In genomic region chr11:61343792-61344745, GRCh38 we compare ENCODE assay signal across 21 cellular contexts. TPM values are rescaled to one million over a fixed set of nuclear protein-coding genes. Genes with fewer than 3 reads are reported as not detected.
DNase-seq lines count a peak whose midpoint lies in the region; ATAC-seq and TF ChIP-seq lines count a peak whose summit lies in the region.
"Had no signal": no experiment of that assay in that cellular context is flagged by ENCODE, and none has a peak within 500 bp of the region (broad histone marks: within the 10 kb centered on the region; RNA-seq: fewer than 3 reads in every experiment).

No MANE protein-coding gene starts in this region.

- H3K36me3 ChIP-seq in testis (ENCODE audit: low read depth, missing control alignments): no peaks in the 10 kb centered on the region

- no peak for ATAC-seq in stimulated activated naive B cell treated with anti-CD40 and anti-IgM and Interleukin-4, amounts not matched to agents 10 μg/mL and 1 μg/mL and 100 μg/mL, for 72 hours (replicated peaks)

- no peaks in the 10 kb centered on the region for H3K36me3 Mint-ChIP-seq in activated CD4-positive, alpha-beta T cell treated with anti-CD3 and anti-CD28 coated beads, Interleukin-2, amount 10 ng/mL, durations not matched to agents 7 days and 5 days (ENCODE audit: low read depth)
- peaks cover 20% of the 10 kb centered on the region for H3K36me3 Mint-ChIP-seq in activated CD4-positive, alpha-beta T cell treated with anti-CD3 and anti-CD28 coated beads, Interleukin-2, amount 10 ng/mL, durations not matched to agents 24 days and 14 days (ENCODE audit: low read depth)
- H3K36me3 Mint-ChIP-seq in brain (peaks cover 5% of the 10 kb centered on the region), nephron progenitor cell (ENCODE audit: low read depth) (peaks cover 18% of the 10 kb centered on the region)
- peaks cover 38 to 58% of the 10 kb centered on the region in 2 donors for H3K36me3 Mint-ChIP-seq in stimulated activated naive B cell treated with anti-CD40 and anti-IgM and Interleukin-4, amounts not matched to agents 10 μg/mL and 1 μg/mL and 100 μg/mL, for 72 hours

- DNase-seq in activated CD4-positive, alpha-beta T cell treated with anti-CD3 and anti-CD28 coated beads, Interleukin-2, amount 10 ng/mL, durations not matched to agents 7 days and 5 days: no peak
- DNase-seq in activated CD4-positive, alpha-beta T cell treated with anti-CD3 and anti-CD28 coated beads, Interleukin-2, amount 10 ng/mL, durations not matched to agents 24 days and 14 days: no peak
- DNase-seq in nephron progenitor cell (no peak), HuH-7 (ENCODE audit: low spot score) (no peak), testis (no peak)
- DNase-seq in stimulated activated naive B cell treated with anti-CD40 and anti-IgM and Interleukin-4, amounts not matched to agents 10 μg/mL and 1 μg/mL and 100 μg/mL, for 72 hours: no peak
- no peak for DNase-seq in activated CD4-positive, CD25-positive, alpha-beta regulatory T cell (lab: John Stamatoyannopoulos, UW)
- DNase-seq: CD8-positive, alpha-beta memory T cell; DMS79 treated with DMSO at 0.1 percent for 48 hours; GM23248; HCEC 1CT; NCI-H1436 treated with DMSO at 0.1 percent for 48 hours; NCI-H2081; NCI-H774; PC-9 had no signal

- peaks cover 22% of the 10 kb centered on the region for H3K4me1 ChIP-seq in testis

- peak overlapping the region; percentile 55 for H3K27ac Mint-ChIP-seq in activated CD4-positive, alpha-beta T cell treated with anti-CD3 and anti-CD28 coated beads, Interleukin-2, amount 10 ng/mL, durations not matched to agents 7 days and 5 days
- no peak overlapping the region for H3K27ac Mint-ChIP-seq in activated CD4-positive, alpha-beta T cell treated with anti-CD3 and anti-CD28 coated beads, Interleukin-2, amount 10 ng/mL, durations not matched to agents 24 days and 14 days
- H3K27ac Mint-ChIP-seq in brain (peak overlapping the region in 4 of 5 experiments; percentile 31 to 94 (median 90)), nephron progenitor cell (peak overlapping the region; percentile 83)
- peak overlapping the region; percentile 65 for H3K27ac Mint-ChIP-seq in stimulated activated naive B cell treated with anti-CD40 and anti-IgM and Interleukin-4, amounts not matched to agents 10 μg/mL and 1 μg/mL and 100 μg/mL, for 72 hours

- H3K27me3 ChIP-seq in testis: no peaks in the 10 kb centered on the region
- H3K27me3 ChIP-seq: BLaER1 treated with 17β-estradiol and CSF1 and Interleukin-3, amounts not matched to agents 10 nM and 100 nM had no signal

- peaks cover 2% of the 10 kb centered on the region for H3K4me1 Mint-ChIP-seq in activated CD4-positive, alpha-beta T cell treated with anti-CD3 and anti-CD28 coated beads, Interleukin-2, amount 10 ng/mL, durations not matched to agents 7 days and 5 days
- H3K4me1 Mint-ChIP-seq in activated CD4-positive, alpha-beta T cell treated with anti-CD3 and anti-CD28 coated beads, Interleukin-2, amount 10 ng/mL, durations not matched to agents 24 days and 14 days: no peaks in the 10 kb centered on the region
- H3K4me1 Mint-ChIP-seq in brain (peaks cover 6% of the 10 kb centered on the region), nephron progenitor cell (no peaks in the 10 kb centered on the region)
- H3K4me1 Mint-ChIP-seq in stimulated activated naive B cell treated with anti-CD40 and anti-IgM and Interleukin-4, amounts not matched to agents 10 μg/mL and 1 μg/mL and 100 μg/mL, for 72 hours: peaks cover 28 to 49% of the 10 kb centered on the region in 2 donors
- H3K4me1 Mint-ChIP-seq: CD8-positive, alpha-beta memory T cell had no signal

- H3K4me3 Mint-ChIP-seq in activated CD4-positive, alpha-beta T cell treated with anti-CD3 and anti-CD28 coated beads, Interleukin-2, amount 10 ng/mL, durations not matched to agents 7 days and 5 days: no peak overlapping the region
- H3K4me3 Mint-ChIP-seq in activated CD4-positive, alpha-beta T cell treated with anti-CD3 and anti-CD28 coated beads, Interleukin-2, amount 10 ng/mL, durations not matched to agents 24 days and 14 days: no peak overlapping the region
- no peak overlapping the region for H3K4me3 Mint-ChIP-seq in brain
- no peak overlapping the region for H3K4me3 Mint-ChIP-seq in nephron progenitor cell
- no peak overlapping the region for H3K4me3 Mint-ChIP-seq in stimulated activated naive B cell treated with anti-CD40 and anti-IgM and Interleukin-4, amounts not matched to agents 10 μg/mL and 1 μg/mL and 100 μg/mL, for 72 hours
- H3K4me3 Mint-ChIP-seq: CD8-positive, alpha-beta memory T cell had no signal

- no peak overlapping the region for H3K27ac ChIP-seq in testis
- H3K27ac ChIP-seq: 22Rv1, GM23248, HL-60, KMS-11, PC-9 had no signal

- no peak overlapping the region for H3K4me3 ChIP-seq in testis
- H3K4me3 ChIP-seq: BLaER1 treated with 17β-estradiol and CSF1 and Interleukin-3, amounts not matched to agents 10 nM and 100 nM; GM23248; PC-9 had no signal

- H3K27me3 Mint-ChIP-seq in activated CD4-positive, alpha-beta T cell treated with anti-CD3 and anti-CD28 coated beads, Interleukin-2, amount 10 ng/mL, durations not matched to agents 7 days and 5 days: no peaks in the 10 kb centered on the region
- H3K27me3 Mint-ChIP-seq in activated CD4-positive, alpha-beta T cell treated with anti-CD3 and anti-CD28 coated beads, Interleukin-2, amount 10 ng/mL, durations not matched to agents 24 days and 14 days: no peaks in the 10 kb centered on the region
- H3K27me3 Mint-ChIP-seq in brain (peaks cover 3% of the 10 kb centered on the region), nephron progenitor cell (ENCODE audit: low read depth, poor library complexity) (no peaks in the 10 kb centered on the region)
- no peaks in the 10 kb centered on the region for H3K27me3 Mint-ChIP-seq in stimulated activated naive B cell treated with anti-CD40 and anti-IgM and Interleukin-4, amounts not matched to agents 10 μg/mL and 1 μg/mL and 100 μg/mL, for 72 hours
- H3K27me3 Mint-ChIP-seq: CD8-positive, alpha-beta memory T cell had no signal

- H3K9me3 ChIP-seq in testis: no peaks in the 10 kb centered on the region
- H3K9me3 ChIP-seq: BLaER1 treated with 17β-estradiol and CSF1 and Interleukin-3, amounts not matched to agents 10 nM and 100 nM had no signal

- no peaks in the 10 kb centered on the region for H3K9me3 Mint-ChIP-seq in activated CD4-positive, alpha-beta T cell treated with anti-CD3 and anti-CD28 coated beads, Interleukin-2, amount 10 ng/mL, durations not matched to agents 7 days and 5 days
- no peaks in the 10 kb centered on the region for H3K9me3 Mint-ChIP-seq in activated CD4-positive, alpha-beta T cell treated with anti-CD3 and anti-CD28 coated beads, Interleukin-2, amount 10 ng/mL, durations not matched to agents 24 days and 14 days
- H3K9me3 Mint-ChIP-seq in brain: no peaks in the 10 kb centered on the region
- H3K9me3 Mint-ChIP-seq in nephron progenitor cell: no peaks in the 10 kb centered on the region
- no peaks in the 10 kb centered on the region for H3K9me3 Mint-ChIP-seq in stimulated activated naive B cell treated with anti-CD40 and anti-IgM and Interleukin-4, amounts not matched to agents 10 μg/mL and 1 μg/mL and 100 μg/mL, for 72 hours

- intact Hi-C loops in activated CD4-positive, alpha-beta T cell treated with anti-CD3 and anti-CD28 coated beads, Interleukin-2, amount 10 ng/mL, durations not matched to agents 24 days and 14 days (cut with micrococcal nuclease): no loop called here
- intact Hi-C loops in testis (cut with DNase I; ENCODE audit: low total_unique reads): no loop called here

- TF ChIP-seq CTCF in brain (conservative IDR thresholded peaks at IDR 0.05): no peak
- no peak for TF ChIP-seq CTCF in nephron progenitor cell (IDR thresholded peaks at IDR 0.05)
- no peak for TF ChIP-seq CTCF in testis (IDR thresholded peaks at IDR 0.05)

- WGBS in testis, 2 donors: 88 to 93% methylated on average over 25 to 29 of the region's 29 CpGs

- POLR2A ChIA-PET in activated CD4-positive, alpha-beta T cell treated with anti-CD3 and anti-CD28 coated beads, Interleukin-2, amount 10 ng/mL, durations not matched to agents 7 days and 5 days (lab: Charles Lee): no interaction called here

- CTCF ChIA-PET in activated CD4-positive, alpha-beta T cell treated with anti-CD3 and anti-CD28 coated beads, Interleukin-2, amount 10 ng/mL, durations not matched to agents 7 days and 5 days (lab: Charles Lee): interaction anchor here (0.6 to 2.5 kb wide), 3 partner anchors 8 to 30 kb away, joined by 3 to 12 read pairs (median 3); no protein-coding TSS in a partner anchor

- no peak for TF ChIP-seq POLR2A in testis (IDR thresholded peaks at IDR 0.05)

RNA-seq across cellular contexts. Expression of gene TKFC, which starts 11.0 kb away (rescaled TPM):
- 10 to 100 TPM; 40.0 to 46.9 TPM for total RNA-seq in activated CD4-positive, alpha-beta T cell treated with anti-CD3 and anti-CD28 coated beads, Interleukin-2, amount 10 ng/mL, durations not matched to agents 7 days and 5 days
- total RNA-seq in activated CD4-positive, alpha-beta T cell treated with anti-CD3 and anti-CD28 coated beads, Interleukin-2, amount 10 ng/mL, durations not matched to agents 24 days and 14 days: 81.7 and 84.7 TPM in 2 replicates
- polyA plus RNA-seq in brain (ENCODE audit: insufficient read depth, low read depth, low replicate concordance) (70.0 TPM), testis (ENCODE audit: insufficient read depth, low read depth, low replicate concordance) (159 TPM)
- total RNA-seq in testis: 100 to 1,000 TPM in 1 of 2 donors, 10 to 100 TPM in 1; 90.1 to 121 TPM

RNA-seq across cellular contexts. Expression of gene DDB1, which starts 11.2 kb away (rescaled TPM):
- 100 to 1,000 TPM; 207 to 222 TPM for total RNA-seq in activated CD4-positive, alpha-beta T cell treated with anti-CD3 and anti-CD28 coated beads, Interleukin-2, amount 10 ng/mL, durations not matched to agents 7 days and 5 days
- total RNA-seq in activated CD4-positive, alpha-beta T cell treated with anti-CD3 and anti-CD28 coated beads, Interleukin-2, amount 10 ng/mL, durations not matched to agents 24 days and 14 days: 265 and 268 TPM in 2 replicates
- polyA plus RNA-seq in brain (ENCODE audit: insufficient read depth, low read depth, low replicate concordance): 255 TPM
- 100 to 1,000 TPM; 266 to 333 TPM for total RNA-seq in testis
- polyA plus RNA-seq in testis (ENCODE audit: insufficient read depth, low read depth, low replicate concordance): 257 TPM

RNA-seq across cellular contexts. Expression of gene CYB561A3, which starts 17.6 kb away (rescaled TPM):
- total RNA-seq in activated CD4-positive, alpha-beta T cell treated with anti-CD3 and anti-CD28 coated beads, Interleukin-2, amount 10 ng/mL, durations not matched to agents 7 days and 5 days: 10 to 100 TPM; 49.4 to 59.6 TPM
- total RNA-seq in activated CD4-positive, alpha-beta T cell treated with anti-CD3 and anti-CD28 coated beads, Interleukin-2, amount 10 ng/mL, durations not matched to agents 24 days and 14 days: 34.9 and 35.1 TPM in 2 replicates
- polyA plus RNA-seq in brain (ENCODE audit: insufficient read depth, low read depth, low replicate concordance) (35.7 TPM), testis (ENCODE audit: insufficient read depth, low read depth, low replicate concordance) (39.8 TPM)
- 10 to 100 TPM; 41.7 to 55.8 TPM for total RNA-seq in testis

RNA-seq across cellular contexts. Expression of gene TMEM138, which starts 18.1 kb away (rescaled TPM):
- total RNA-seq in activated CD4-positive, alpha-beta T cell treated with anti-CD3 and anti-CD28 coated beads, Interleukin-2, amount 10 ng/mL, durations not matched to agents 7 days and 5 days: 10 to 100 TPM; 52.0 to 60.4 TPM
- 65.2 and 69.9 TPM in 2 replicates for total RNA-seq in activated CD4-positive, alpha-beta T cell treated with anti-CD3 and anti-CD28 coated beads, Interleukin-2, amount 10 ng/mL, durations not matched to agents 24 days and 14 days
- polyA plus RNA-seq in brain (ENCODE audit: insufficient read depth, low read depth, low replicate concordance): 26.1 TPM
- 10 to 100 TPM; 41.8 to 42.1 TPM for total RNA-seq in testis
- polyA plus RNA-seq in testis (ENCODE audit: insufficient read depth, low read depth, low replicate concordance): 61.8 TPM

RNA-seq across cellular contexts. Expression of gene TMEM216, which starts 48.3 kb away (rescaled TPM):
- total RNA-seq in activated CD4-positive, alpha-beta T cell treated with anti-CD3 and anti-CD28 coated beads, Interleukin-2, amount 10 ng/mL, durations not matched to agents 7 days and 5 days: 1 to 10 TPM; 3.7 to 6.3 TPM
- 17.0 and 18.3 TPM in 2 replicates for total RNA-seq in activated CD4-positive, alpha-beta T cell treated with anti-CD3 and anti-CD28 coated beads, Interleukin-2, amount 10 ng/mL, durations not matched to agents 24 days and 14 days
- polyA plus RNA-seq in brain (ENCODE audit: insufficient read depth, low read depth, low replicate concordance) (15.5 TPM), testis (ENCODE audit: insufficient read depth, low read depth, low replicate concordance) (29.5 TPM)
- 10 to 100 TPM; 19.4 to 25.6 TPM for total RNA-seq in testis
- total RNA-seq: G401 had no signal
